ENCODE assay signal across 1 cellular context in genomic region chr4:10599574-10599973, GRCh38.
TF ChIP-seq lines count a peak whose summit lies in the region.

No MANE protein-coding gene starts in this region.

TF ChIP-seq in GM23338, 12 proteins besides CTCF, POLR2A, EP300 and RAD21 (continued from another document):
- no peak for TF ChIP-seq ZNF462 (CRISPR knock-in tag; IDR thresholded peaks at IDR 0.05)
- no peak for TF ChIP-seq EZH2 (IDR thresholded peaks at IDR 0.05; ENCODE audit: low read depth, unreplicated experiment)
- TF ChIP-seq ETS1 (IDR thresholded peaks at IDR 0.05), result no peak
- no peak for TF ChIP-seq CREB1 (CRISPR knock-in tag; IDR thresholded peaks at IDR 0.05; ENCODE audit: low read depth)
- TF ChIP-seq STAT1 (IDR thresholded peaks at IDR 0.05; ENCODE audit: unreplicated experiment), result no peak
- no peak for TF ChIP-seq JUNB (IDR thresholded peaks at IDR 0.05; ENCODE audit: unreplicated experiment)
- no peak for TF ChIP-seq ZNF114 (CRISPR knock-in tag; IDR thresholded peaks at IDR 0.05)
- TF ChIP-seq ZNF331 (CRISPR knock-in tag; IDR thresholded peaks at IDR 0.05; ENCODE audit: low read depth), result no peak
- no peak for TF ChIP-seq REST (IDR thresholded peaks at IDR 0.05; ENCODE audit: unreplicated experiment)
- TF ChIP-seq NANOG (IDR thresholded peaks at IDR 0.05; ENCODE audit: borderline replicate concordance), result no peak
TF ChIP-seq in GM23338: peak in this region for 0.
